8 cellular contexts compared by ENCODE assay signal in the genomic region with DNA sequence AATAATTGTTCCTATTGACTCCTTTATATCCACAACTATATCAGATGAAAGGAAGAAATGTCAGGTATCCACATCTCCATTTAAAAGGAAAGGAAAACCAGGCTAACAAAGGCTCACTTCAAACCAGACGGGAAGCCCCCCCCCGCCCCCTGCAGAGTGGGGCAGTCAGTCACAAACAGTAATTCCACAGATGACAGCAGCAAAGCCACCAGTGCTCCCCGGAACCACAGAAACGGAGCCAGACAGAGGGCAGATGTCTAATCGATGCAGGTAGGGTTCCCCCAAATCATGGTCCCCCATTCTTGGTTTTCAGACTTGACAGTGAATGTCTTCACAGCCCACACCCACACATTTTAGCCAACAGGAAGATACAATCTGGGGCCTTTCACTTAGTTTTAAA.
DNase-seq lines count a peak whose midpoint lies in the region; ATAC-seq and TF ChIP-seq lines count a peak whose summit lies in the region.

No MANE protein-coding gene starts in this region.

- peak overlapping the region; percentile 89 for H3K27ac Mint-ChIP-seq in HFFc6

- H3K4me1 ChIP-seq in RWPE2 (ENCODE audit: insufficient read depth, poor library complexity, severe bottlenecking) (peaks cover 19% of the 10 kb centered on the region), body of pancreas (peaks cover 48% of the 10 kb centered on the region), skeletal muscle satellite cell (ENCODE audit: control insufficient read depth, insufficient read depth, low read length) (peaks cover 44% of the 10 kb centered on the region), Karpas-422 (ENCODE audit: low read length) (no peaks in the 10 kb centered on the region)

- H3K9me3 ChIP-seq in RWPE2 (ENCODE audit: severe bottlenecking), result no peaks in the 10 kb centered on the region
- no peaks in the 10 kb centered on the region for H3K9me3 ChIP-seq in body of pancreas
- no peaks in the 10 kb centered on the region for H3K9me3 ChIP-seq in skeletal muscle satellite cell (replicated peaks; ENCODE audit: low read length)
- no peaks in the 10 kb centered on the region for H3K9me3 ChIP-seq in Karpas-422 (ENCODE audit: low read length)

- ATAC-seq in GM18499 (IDR thresholded peaks at IDR 0.05; ENCODE audit: insufficient read depth, unreplicated experiment) (peak; percentile 17), RWPE2 (ENCODE audit: low read depth) (no peak), body of pancreas (peak; percentile 59)

- peak overlapping the region; percentile 67 for H3K9ac ChIP-seq in skeletal muscle satellite cell (ENCODE audit: low read depth, low read length)
- no peak overlapping the region for H3K9ac ChIP-seq in Karpas-422 (ENCODE audit: low read length)

- intact Hi-C loops in body of pancreas (cut with DNase I), result no loop called here

- H3K9me2 ChIP-seq in Karpas-422 (replicated peaks; ENCODE audit: insufficient read depth, low read length), result no peaks in the 10 kb centered on the region

- TF ChIP-seq CTCF in HFFc6 (IDR thresholded peaks at IDR 0.05) (no peak), RWPE2 (IDR thresholded peaks at IDR 0.05; ENCODE audit: poor library complexity, severe bottlenecking) (no peak), body of pancreas (IDR thresholded peaks at IDR 0.05) (no peak)

- H3K27me3 ChIP-seq in RWPE2 (ENCODE audit: insufficient read depth, poor library complexity, severe bottlenecking) (no peaks in the 10 kb centered on the region), body of pancreas (no peaks in the 10 kb centered on the region), skeletal muscle satellite cell (ENCODE audit: control insufficient read depth, insufficient read depth, low read length) (no peaks in the 10 kb centered on the region), Karpas-422 (ENCODE audit: low read length) (no peaks in the 10 kb centered on the region)

- WGBS in body of pancreas, 2 donors, result 52 to 61% methylated on average over 5 of the region's 5 CpGs

- H3K36me3 ChIP-seq in RWPE2 (ENCODE audit: low read depth) (peaks cover 55% of the 10 kb centered on the region), body of pancreas (replicated peaks in 1 of 2; ENCODE audit: insufficient read depth in 1 of 2, low read depth in 2 of 2) (no peaks in the 10 kb centered on the region), skeletal muscle satellite cell (ENCODE audit: insufficient read depth, low read length) (peaks cover 29% of the 10 kb centered on the region), Karpas-422 (ENCODE audit: insufficient read depth, low read length) (peaks cover 6% of the 10 kb centered on the region; the same call in 1 of the 2 replicates)

- H2AFZ ChIP-seq in Karpas-422 (ENCODE audit: low read length), result no peak overlapping the region

- H4K20me1 ChIP-seq in Karpas-422 (ENCODE audit: insufficient read depth, low read depth, low read length), result peaks cover 27% of the 10 kb centered on the region

- peaks cover 42% of the 10 kb centered on the region for H3K36me3 Mint-ChIP-seq in HFFc6 (ENCODE audit: low read depth)

- peak overlapping the region; percentile 75 for H3K27ac ChIP-seq in RWPE2 (ENCODE audit: poor library complexity, severe bottlenecking)
- peak overlapping the region; percentile 66 to 83 (median 79) for H3K27ac ChIP-seq in body of pancreas
- H3K27ac ChIP-seq in Karpas-422 (ENCODE audit: low read length), result no peak overlapping the region

- TF ChIP-seq POLR2A in body of pancreas (IDR thresholded peaks at IDR 0.05), result no peak

- H3K4me1 Mint-ChIP-seq in HFFc6 (ENCODE audit: low read depth), result peaks cover 53% of the 10 kb centered on the region

- H3K79me2 ChIP-seq in Karpas-422 (ENCODE audit: low read length), result peaks cover 47% of the 10 kb centered on the region

- H3K4me2 ChIP-seq in skeletal muscle satellite cell (ENCODE audit: low read length) (peak overlapping the region; percentile 63), Karpas-422 (ENCODE audit: low read depth, low read length, poor library complexity, severe bottlenecking) (no peak overlapping the region)

- H3K4me3 ChIP-seq in RWPE2 (ENCODE audit: severe bottlenecking) (no peak overlapping the region), body of pancreas (no peak overlapping the region), skeletal muscle satellite cell (ENCODE audit: low read length) (no peak overlapping the region), Karpas-422 (ENCODE audit: low read length) (no peak overlapping the region)

- H3K27me3 Mint-ChIP-seq in HFFc6 (ENCODE audit: insufficient read depth), result no peaks in the 10 kb centered on the region; the same call in 1 of the 2 replicates

- peak overlapping the region; percentile 65 for H3K4me3 Mint-ChIP-seq in HFFc6

- no peak for DNase-seq in HFFc6
- DNase-seq in RWPE2 (ENCODE audit: low spot score), result no peak
- DNase-seq in body of pancreas, result peak in 2 of 4 donors; percentile 32 to 52
- no peak for DNase-seq in NCI-H187 treated with DMSO at 0.1 percent for 48 hours (lab: John Stamatoyannopoulos, UW)
- DNase-seq in Karpas-422, result no peak
- DNase-seq in GF-D8 (lab: John Stamatoyannopoulos, UW), result no peak

- H3K9me3 Mint-ChIP-seq in HFFc6, result no peaks in the 10 kb centered on the region
